Comparison of ENCODE assay signal across 10 cellular contexts in the genomic region with DNA sequence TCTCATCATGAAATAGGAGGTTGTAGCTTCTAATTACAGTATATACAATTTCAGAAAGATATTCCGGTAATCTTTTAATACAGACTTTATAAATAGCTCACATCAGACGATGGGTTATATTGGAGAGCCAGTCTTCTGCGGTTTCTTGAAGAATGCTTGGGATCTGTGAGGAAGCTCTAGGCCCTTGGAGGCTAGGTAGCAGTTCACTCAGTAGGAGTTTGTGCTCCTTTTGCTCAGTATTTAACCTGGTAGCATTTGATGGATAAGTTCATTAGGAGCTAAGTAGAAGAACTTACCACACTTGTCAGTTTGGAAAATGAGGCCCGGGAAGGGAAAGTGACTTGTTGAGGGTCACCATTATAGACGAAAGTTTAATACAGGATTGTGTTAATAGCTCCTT. TPM values are rescaled to one million over a fixed set of nuclear protein-coding genes. Genes with fewer than 3 reads are reported as not detected.
A peak's percentile ranks its signal among the peaks of the same experiment; 100 is the strongest.
DNase-seq lines count a peak whose midpoint lies in the region; FAIRE-seq and TF ChIP-seq lines count a peak whose summit lies in the region.
"Had no signal": no experiment of that assay in that cellular context is flagged by ENCODE, and none has a peak within 500 bp of the region (broad histone marks: within the 10 kb centered on the region; RNA-seq: fewer than 3 reads in every experiment).

No MANE protein-coding gene starts in this region.

- 57% methylated on average over 5 of the region's 5 CpGs for WGBS in suprapubic skin

- H4K20me1 ChIP-seq in astrocyte (ENCODE audit: insufficient read depth, low read length) (peaks cover 58% of the 10 kb centered on the region), keratinocyte (ENCODE audit: control insufficient read depth, extremely low read depth, insufficient read depth, low read length) (peaks cover 11% of the 10 kb centered on the region)

- FAIRE-seq in astrocyte (lab: Jason Lieb, UNC) (no peak), keratinocyte (lab: Jason Lieb, UNC) (no peak)
- FAIRE-seq: islet of Langerhans had no signal

- H3K4me2 ChIP-seq in astrocyte (ENCODE audit: low read length) (peak overlapping the region; percentile 90), keratinocyte (ENCODE audit: control insufficient read depth, extremely low read depth, insufficient read depth, low read depth, low read length) (peak overlapping the region; percentile 90)

- H3K9me1 ChIP-seq in keratinocyte (ENCODE audit: control insufficient read depth, extremely low read depth, insufficient read depth, low read length): no peaks in the 10 kb centered on the region

- dilution Hi-C loops in keratinocyte (cut with MboI; ENCODE audit: extremely low pct_ligation_motif_present, low sequenced_read_pairs): no loop called here

- peak overlapping the region; percentile 96 for H3K4me3 Mint-ChIP-seq in astrocyte (ENCODE audit: unreplicated experiment)

- H3K79me2 ChIP-seq in astrocyte (ENCODE audit: insufficient read depth, low read length): peaks cover 82% of the 10 kb centered on the region
- peaks cover 70% of the 10 kb centered on the region for H3K79me2 ChIP-seq in keratinocyte (ENCODE audit: control insufficient read depth, insufficient read depth, low read length)

- H3K36me3 ChIP-seq in astrocyte (ENCODE audit: insufficient read depth, low read length): peaks cover 3% of the 10 kb centered on the region
- peaks cover 0 to 7% of the 10 kb centered on the region in 2 experiments for H3K36me3 ChIP-seq in keratinocyte (ENCODE audit: control insufficient read depth in 2 of 2, extremely low read depth in 1 of 2, insufficient read depth in 2 of 2, low read length in 2 of 2)
- H3K36me3 ChIP-seq in suprapubic skin: no peaks in the 10 kb centered on the region

- peaks cover 42% of the 10 kb centered on the region for H3K4me1 Mint-ChIP-seq in astrocyte (ENCODE audit: low read depth, unreplicated experiment)

- H2AFZ ChIP-seq in astrocyte (ENCODE audit: low read depth, low read length) (no peak overlapping the region), keratinocyte (ENCODE audit: control insufficient read depth, low read length) (no peak overlapping the region)

- H3K9me3 Mint-ChIP-seq in astrocyte (ENCODE audit: unreplicated experiment): no peaks in the 10 kb centered on the region

- H3K9me3 ChIP-seq in astrocyte (ENCODE audit: insufficient read depth, low read depth, low read length) (no peaks in the 10 kb centered on the region), keratinocyte (ENCODE audit: control insufficient read depth, low read depth, low read length) (no peaks in the 10 kb centered on the region), suprapubic skin (no peaks in the 10 kb centered on the region)

- peaks cover 36% of the 10 kb centered on the region for H3K4me1 ChIP-seq in astrocyte (ENCODE audit: insufficient read depth, low read length)
- peaks cover 34% of the 10 kb centered on the region for H3K4me1 ChIP-seq in keratinocyte (ENCODE audit: control insufficient read depth, extremely low read depth, insufficient read depth, low read length)
- peaks cover 55% of the 10 kb centered on the region for H3K4me1 ChIP-seq in suprapubic skin

- DNase-seq in SIG-M5 treated with dmso at 0.1 percent for 504 hours (lab: John Stamatoyannopoulos, UW; ENCODE audit: unreplicated experiment) (peak; percentile 52), SIG-M5 (lab: John Stamatoyannopoulos, UW) (no peak), astrocyte (ENCODE audit: low read depth) (no peak), keratinocyte (ENCODE audit: low read depth, low spot score) (no peak), suprapubic skin (ENCODE audit: low spot score in 2 of 2) (no peak), activated gamma-delta T cell (lab: John Stamatoyannopoulos, UW) (no peak)
- DNase-seq in activated CD4-positive, CD25-positive, alpha-beta regulatory T cell (lab: John Stamatoyannopoulos, UW): no peak
- no peak for DNase-seq in activated CD4-positive, alpha-beta T cell treated with anti-CD3 and anti-CD28 coated beads for 1 hour
- DNase-seq: RPMI8226 had no signal

- no peak for TF ChIP-seq POLR2A in suprapubic skin (IDR thresholded peaks at IDR 0.05)

- H3K4me3 ChIP-seq in astrocyte (ENCODE audit: insufficient read depth, low read depth, low read length) (peak overlapping the region; percentile 92), keratinocyte (ENCODE audit: control insufficient read depth in 2 of 3, extremely low read depth in 1 of 3, insufficient read depth in 2 of 3, low read depth in 1 of 3, low read length in 3 of 3) (peak overlapping the region; percentile 77 to 99 (median 84)), suprapubic skin (peak overlapping the region; percentile 100)

- TF ChIP-seq EP300 in suprapubic skin (IDR thresholded peaks at IDR 0.05): no peak

- H3K27me3 Mint-ChIP-seq in astrocyte (ENCODE audit: low read depth, unreplicated experiment): no peaks in the 10 kb centered on the region

- peaks cover 7% of the 10 kb centered on the region for H3K36me3 Mint-ChIP-seq in astrocyte (ENCODE audit: low read depth, unreplicated experiment)

- peak overlapping the region; percentile 93 for H3K27ac Mint-ChIP-seq in astrocyte (ENCODE audit: unreplicated experiment)

- peak overlapping the region; percentile 99 for H3K27ac ChIP-seq in astrocyte (ENCODE audit: low read depth, low read length)
- H3K27ac ChIP-seq in keratinocyte (ENCODE audit: control insufficient read depth, insufficient read depth, low read length): peak overlapping the region; percentile 85
- H3K27ac ChIP-seq in suprapubic skin: peak overlapping the region; percentile 100

- H3K27me3 ChIP-seq in astrocyte (ENCODE audit: insufficient read depth, low read length) (no peaks in the 10 kb centered on the region), keratinocyte (ENCODE audit: control insufficient read depth, extremely low read depth, insufficient read depth, low read length) (no peaks in the 10 kb centered on the region), suprapubic skin (no peaks in the 10 kb centered on the region)

- no peak for TF ChIP-seq CTCF in astrocyte (IDR thresholded peaks at IDR 0.05; ENCODE audit: insufficient read depth, low read depth, low read length)
- no peak for TF ChIP-seq CTCF in keratinocyte (optimal IDR thresholded peaks at IDR 0.05 in 1 of 3, IDR thresholded peaks at IDR 0.05 in 1 of 3, conservative IDR thresholded peaks at IDR 0.05 in 1 of 3; ENCODE audit: extremely low read depth in 1 of 3, insufficient read depth in 2 of 3, low read length in 3 of 3)
- TF ChIP-seq CTCF in suprapubic skin (IDR thresholded peaks at IDR 0.05): no peak

- H3K9ac ChIP-seq in astrocyte (ENCODE audit: low read length) (peak overlapping the region; percentile 100), keratinocyte (ENCODE audit: control insufficient read depth, extremely low read depth, insufficient read depth, low read length) (peak overlapping the region; percentile 94)

RNA-seq across cellular contexts. Expression of a gene that starts 2.8 kb away (rescaled TPM):
- total RNA-seq in astrocyte (327 and 332 TPM in 2 replicates), suprapubic skin (10 to 100 TPM; 23.9 to 61.9 (median 37.0) TPM)
- polyA plus RNA-seq in keratinocyte: 20.0 to 31.4 TPM (median 27.7 TPM) in 3 replicates
- polyA plus RNA-seq in keratinocyte (2011; ENCODE audit: low read depth): 9.4 TPM
- polyA plus RNA-seq in keratinocyte (2011; cell fraction: cytosol; rRNA removed): 16.5 and 32.7 TPM in 2 replicates
- 60.2 and 68.2 TPM in 2 replicates for polyA plus RNA-seq in keratinocyte (2011; cell fraction: nucleus; rRNA removed)
- polyA plus RNA-seq in keratinocyte (2012; ENCODE audit: low replicate concordance): 12.4 and 39.3 TPM in 2 replicates
- polyA minus RNA-seq in keratinocyte: 104 to 223 TPM (median 134 TPM) in 3 replicates
- 21.3 TPM for polyA minus RNA-seq in keratinocyte (2011; cell fraction: cytosol; rRNA and poly(A)+ RNA removed)
- polyA minus RNA-seq in keratinocyte (2011; cell fraction: nucleus; rRNA and poly(A)+ RNA removed): 105 and 219 TPM in 2 replicates
